27 cellular contexts compared by ENCODE assay signal in genomic region chr21:36427502-36427901, GRCh38. TPM values are rescaled to one million over a fixed set of nuclear protein-coding genes. Genes with fewer than 3 reads are reported as not detected.
DNase-seq lines count a peak whose midpoint lies in the region; ATAC-seq, FAIRE-seq and TF ChIP-seq lines count a peak whose summit lies in the region.
"Had no signal": no experiment of that assay in that cellular context is flagged by ENCODE, and none has a peak within 500 bp of the region (broad histone marks: within the 10 kb centered on the region; RNA-seq: fewer than 3 reads in every experiment).

No MANE protein-coding gene starts in this region.

- DNase-seq in HepG2 (ENCODE audit: low spot score) (no peak), right lobe of liver (no peak), IMR-90 (no peak), K562 (ENCODE audit: extremely low read depth in 1 of 4, low spot score in 3 of 4) (no peak), posterior vena cava (ENCODE audit: low spot score) (peak; percentile 12), NCI-H2171 (lab: John Stamatoyannopoulos, UW) (no peak), NCI-H1048 (lab: John Stamatoyannopoulos, UW) (no peak)
- DNase-seq: 8988T; ACHN; AML-193; BE2C; CD4-positive, alpha-beta T cell; CD8-positive, alpha-beta memory T cell; DMS 273 treated with DMSO at 0.1 percent for 48 hours; DMS79; EL; GDM1; GM23248; H7; HCEC 1CT had no signal

- WGBS in HepG2 (ENCODE audit: low lambda C conversion rate), result 74% methylated on average over 4 of the region's 4 CpGs
- WGBS in right lobe of liver (ENCODE audit: insufficient coverage, low coverage, low lambda C conversion rate, missing lambda C conversion rate), result 100% methylated on average over 4 of the region's 4 CpGs
- WGBS in IMR-90 (ENCODE audit: extremely low coverage in 2 of 2, insufficient read length in 1 of 2), 2 experiments, result no CpG with 5 or more reads among the region's 4 CpGs
- 32% methylated on average over 4 of the region's 4 CpGs for WGBS in K562 (ENCODE audit: insufficient coverage, low coverage, missing lambda C conversion rate)

- H3K4me1 ChIP-seq in HepG2 (ENCODE audit: insufficient read depth, low read length) (peaks cover 17% of the 10 kb centered on the region), right lobe of liver (peaks cover 0 to 2% (median 0%) of the 10 kb centered on the region in 4 donors), IMR-90 (ENCODE audit: control insufficient read depth, insufficient read depth, low read length) (peaks cover 18% of the 10 kb centered on the region), K562 (replicated peaks in 1 of 2; ENCODE audit: control insufficient read depth in 2 of 2, insufficient read depth in 2 of 2, low read length in 2 of 2) (peaks cover 24 to 27% of the 10 kb centered on the region in 2 experiments)
- H3K4me1 ChIP-seq: BE2C had no signal

- H3K14ac ChIP-seq in IMR-90 (replicated peaks; ENCODE audit: low read depth, low read length), result no peak overlapping the region

- H3K27ac ChIP-seq in HepG2 (ENCODE audit: extremely low read length, insufficient read depth, low read length) (no peak overlapping the region), right lobe of liver (no peak overlapping the region), IMR-90 (ENCODE audit: insufficient read depth, low read length) (no peak overlapping the region), K562 (ENCODE audit: extremely low read depth, low read depth, low read length) (no peak overlapping the region)
- H3K27ac ChIP-seq: BLaER1 treated with 17β-estradiol and CSF1 and Interleukin-3, amounts not matched to agents 10 nM and 100 nM; GM23248 had no signal

- no peak overlapping the region for H2AK9ac ChIP-seq in IMR-90 (replicated peaks; ENCODE audit: low read depth, low read length, poor library complexity)

- H3K4me3 ChIP-seq in HepG2 (replicated peaks in 1 of 3; ENCODE audit: insufficient read depth in 1 of 3, low read depth in 2 of 3, low read length in 3 of 3) (no peak overlapping the region), right lobe of liver (no peak overlapping the region), IMR-90 (ENCODE audit: insufficient read depth, low read depth, low read length) (no peak overlapping the region), K562 (no peak overlapping the region)
- H3K4me3 ChIP-seq: A549; BLaER1 treated with 17β-estradiol and CSF1 and Interleukin-3, amounts not matched to agents 10 nM and 100 nM; GM12878; GM23248 had no signal

- H3K9me3 ChIP-seq in HepG2 (ENCODE audit: low read length) (no peaks in the 10 kb centered on the region), right lobe of liver (no peaks in the 10 kb centered on the region), IMR-90 (ENCODE audit: control insufficient read depth, insufficient read depth, low read length) (no peaks in the 10 kb centered on the region), K562 (replicated peaks; ENCODE audit: control insufficient read depth, insufficient read depth, low read depth, low read length) (no peaks in the 10 kb centered on the region)
- H3K9me3 ChIP-seq: A549; BE2C; BLaER1 treated with 17β-estradiol and CSF1 and Interleukin-3, amounts not matched to agents 10 nM and 100 nM had no signal

- H2BK15ac ChIP-seq in IMR-90 (ENCODE audit: low read depth, low read length), result no peak overlapping the region

- in situ Hi-C loops in HepG2 (cut with HindIII; ENCODE audit: extremely low pct_ligation_motif_present, low pct_unique_long_range_greater_than_20kb) (no loop called here), IMR-90 (cut with MboI; ENCODE audit: low sequenced_read_pairs) (no loop called here), K562 (cut with MboI) (no loop called here)

- no peak overlapping the region for H3K23ac ChIP-seq in IMR-90 (ENCODE audit: low read depth, low read length)

- H3K36me3 ChIP-seq in HepG2 (replicated peaks in 1 of 2; ENCODE audit: control insufficient read depth in 1 of 2, insufficient read depth in 2 of 2, low read length in 2 of 2) (no peaks in the 10 kb centered on the region), right lobe of liver (no peaks in the 10 kb centered on the region), IMR-90 (ENCODE audit: control insufficient read depth, insufficient read depth, low read length) (no peaks in the 10 kb centered on the region), K562 (ENCODE audit: control insufficient read depth, insufficient read depth, low read length) (no peaks in the 10 kb centered on the region)
- H3K36me3 ChIP-seq: BE2C; BLaER1 treated with 17β-estradiol and CSF1 and Interleukin-3, amounts not matched to agents 10 nM and 100 nM had no signal

- H3K27me3 ChIP-seq in HepG2 (ENCODE audit: control insufficient read depth in 1 of 2, insufficient read depth in 2 of 2, low read length in 2 of 2) (no peaks in the 10 kb centered on the region), right lobe of liver (no peaks in the 10 kb centered on the region), IMR-90 (ENCODE audit: control insufficient read depth, insufficient read depth, low read length) (no peaks in the 10 kb centered on the region), K562 (ENCODE audit: control insufficient read depth in 2 of 2, insufficient read depth in 2 of 2, low read length in 2 of 2) (peaks cover 3 to 4% of the 10 kb centered on the region in 2 experiments; a peak in 4 of 5 replicates)
- H3K27me3 ChIP-seq: BE2C; BLaER1 treated with 17β-estradiol and CSF1 and Interleukin-3, amounts not matched to agents 10 nM and 100 nM had no signal

- no peak overlapping the region for H2BK5ac ChIP-seq in IMR-90 (ENCODE audit: low read depth, low read length, poor library complexity, severe bottlenecking)

- no peaks in the 10 kb centered on the region for H4K20me1 ChIP-seq in HepG2 (ENCODE audit: insufficient read depth, low read length)
- H4K20me1 ChIP-seq in IMR-90 (ENCODE audit: insufficient read depth, low read length), result no peaks in the 10 kb centered on the region
- peaks cover 23% of the 10 kb centered on the region for H4K20me1 ChIP-seq in K562 (replicated peaks; ENCODE audit: control insufficient read depth, insufficient read depth, low read length)
- H4K20me1 ChIP-seq: BLaER1 treated with 17β-estradiol and CSF1 and Interleukin-3, amounts not matched to agents 10 nM and 100 nM had no signal

- BruUV-seq in HepG2 (replicated peaks; lab: Mats Ljungman, UMichigan), result no TSS peak
- BruUV-seq in IMR-90 (replicated peaks; lab: Mats Ljungman, UMichigan), result no TSS peak
- no TSS peak for BruUV-seq in K562 (replicated peaks; lab: Mats Ljungman, UMichigan)

- no peak overlapping the region for H3K9ac ChIP-seq in HepG2 (ENCODE audit: insufficient read depth, low read depth, low read length)
- H3K9ac ChIP-seq in IMR-90 (ENCODE audit: low read depth, low read length), result no peak overlapping the region
- H3K9ac ChIP-seq in K562 (ENCODE audit: insufficient read depth in 1 of 2, low read depth in 2 of 2, low read length in 2 of 2), result no peak overlapping the region
- H3K9ac ChIP-seq: BLaER1 treated with 17β-estradiol and CSF1 and Interleukin-3, amounts not matched to agents 10 nM and 100 nM; GM23248 had no signal

- POLR2A ChIA-PET in HepG2 (lab: Yijun Ruan, JAX), result no interaction called here
- POLR2A ChIA-PET in IMR-90 (lab: Charles Lee; ENCODE audit: unreplicated experiment), result no interaction called here
- POLR2A ChIA-PET in K562 (lab: Yijun Ruan, JAX), result no interaction called here

- peaks cover 12% of the 10 kb centered on the region for H3K9me1 ChIP-seq in IMR-90 (ENCODE audit: insufficient read depth, low read length)
- H3K9me1 ChIP-seq in K562 (ENCODE audit: control insufficient read depth, insufficient read depth, low read length), result peaks cover 7% of the 10 kb centered on the region

- no peak overlapping the region for H4K5ac ChIP-seq in IMR-90 (ENCODE audit: low read depth, low read length)

- no peak for TF ChIP-seq CTCF in HepG2 (CRISPR knock-in tag; IDR thresholded peaks at IDR 0.05)
- TF ChIP-seq CTCF in right lobe of liver (IDR thresholded peaks at IDR 0.05), result no peak
- no peak for TF ChIP-seq CTCF in IMR-90 (conservative IDR thresholded peaks at IDR 0.05; ENCODE audit: low read depth, low read length)
- no peak for TF ChIP-seq CTCF in K562 (IDR thresholded peaks at IDR 0.05 in 2 of 3, conservative IDR thresholded peaks at IDR 0.05 in 1 of 3; ENCODE audit: insufficient read depth in 2 of 3, low read depth in 1 of 3, low read length in 3 of 3)

- H3K79me1 ChIP-seq in IMR-90 (ENCODE audit: low read depth in 1 of 2, low read length in 2 of 2), result peaks cover 3 to 8% of the 10 kb centered on the region in 2 experiments

- intact Hi-C loops in HepG2 (cut with micrococcal nuclease; ENCODE audit: unreplicated experiment), result no loop called here
- intact Hi-C loops in right lobe of liver (cut with DNase I), result loop anchor here (10.0 kb wide), 2 partner anchors 47 to 167 kb away; no protein-coding TSS in a partner anchor
- intact Hi-C loops in IMR-90 (cut with micrococcal nuclease), result no loop called here
- intact Hi-C loops in K562 (cut with micrococcal nuclease), result no loop called here
- intact Hi-C loops in posterior vena cava (cut with DNase I), result loop anchor here in 1 of 2 donors (10.0 kb wide), 1 partner anchor 497 kb away; no protein-coding TSS in a partner anchor

- FAIRE-seq in HepG2 (lab: Jason Lieb, UNC), result no peak
- no peak for FAIRE-seq in K562 (lab: Jason Lieb, UNC)
- FAIRE-seq: A549, D721Med, GM12878, GM19239, H1 had no signal

- H2AK5ac ChIP-seq in IMR-90 (ENCODE audit: low read depth, low read length), result peak overlapping the region; percentile 71

- H3K56ac ChIP-seq in IMR-90 (ENCODE audit: extremely low read depth, insufficient read depth, low read length), result no peak overlapping the region

- no peak for TF ChIP-seq EP300 in HepG2 (IDR thresholded peaks at IDR 0.05; ENCODE audit: low read depth in 2 of 2, low read length in 2 of 2)
- no peak for TF ChIP-seq EP300 in HepG2 (CRISPR knock-in tag; IDR thresholded peaks at IDR 0.05; ENCODE audit: borderline replicate concordance)
- no peak for TF ChIP-seq EP300 in K562 (IDR thresholded peaks at IDR 0.05; ENCODE audit: low read length)

- H3K4me2 ChIP-seq in HepG2 (ENCODE audit: low read depth, low read length) (no peak overlapping the region), IMR-90 (ENCODE audit: low read depth, low read length) (no peak overlapping the region), K562 (ENCODE audit: insufficient read depth, low read length) (no peak overlapping the region)
- H3K4me2 ChIP-seq: A549 had no signal

- H3K79me2 ChIP-seq in HepG2 (ENCODE audit: insufficient read depth, low read length) (no peaks in the 10 kb centered on the region), K562 (ENCODE audit: control insufficient read depth, insufficient read depth, low read length) (no peaks in the 10 kb centered on the region)

- no peak overlapping the region for H3K4ac ChIP-seq in IMR-90 (ENCODE audit: low read depth, low read length)

- dilution Hi-C loops in IMR-90 (cut with HindIII; ENCODE audit: low sequenced_read_pairs, unreplicated experiment), result no loop called here

- no peak overlapping the region for H4K8ac ChIP-seq in IMR-90 (ENCODE audit: low read depth in 2 of 2, low read length in 2 of 2)

- H2AFZ ChIP-seq in HepG2 (ENCODE audit: low read length), result no peak overlapping the region
- no peak overlapping the region for H2AFZ ChIP-seq in IMR-90 (replicated peaks; ENCODE audit: low read length, poor library complexity)
- no peak overlapping the region for H2AFZ ChIP-seq in K562 (ENCODE audit: low read depth, low read length)
- H2AFZ ChIP-seq: GM23248 had no signal

- H4K91ac ChIP-seq in IMR-90 (ENCODE audit: insufficient read depth, low read depth, low read length), result no peak overlapping the region

- CTCF ChIA-PET in HepG2 (lab: Yijun Ruan, JAX; ENCODE audit: low intra/inter-chr PET ratio, low total read pairs) (no interaction called here), IMR-90 (lab: Yijun Ruan, JAX) (no interaction called here), K562 (lab: Yijun Ruan, JAX; ENCODE audit: low intra/inter-chr PET ratio) (no interaction called here)

- H2BK20ac ChIP-seq in IMR-90 (ENCODE audit: low read depth, low read length), result no peak overlapping the region

- H3K18ac ChIP-seq in IMR-90 (ENCODE audit: low read depth, low read length), result no peak overlapping the region

- TF ChIP-seq POLR2A in HepG2 (IDR thresholded peaks at IDR 0.05; ENCODE audit: insufficient read depth in 1 of 2, low read depth in 2 of 2, low read length in 2 of 2), result no peak
- no peak for TF ChIP-seq POLR2A in right lobe of liver (IDR thresholded peaks at IDR 0.05)
- no peak for TF ChIP-seq POLR2A in IMR-90 (IDR thresholded peaks at IDR 0.05; ENCODE audit: low read depth, low read length)
- no peak for TF ChIP-seq POLR2A in K562 (conservative IDR thresholded peaks at IDR 0.05)

- H2BK120ac ChIP-seq in IMR-90 (ENCODE audit: low read depth, low read length), result no peak overlapping the region

- TF ChIP-seq RAD21 in HepG2 (CRISPR knock-in tag; IDR thresholded peaks at IDR 0.05), result no peak
- no peak for TF ChIP-seq RAD21 in IMR-90 (IDR thresholded peaks at IDR 0.05; ENCODE audit: low read length)
- TF ChIP-seq RAD21 in K562 (CRISPR knock-in tag; conservative IDR thresholded peaks at IDR 0.05 in 1 of 2, IDR thresholded peaks at IDR 0.05 in 1 of 2), result no peak

- ATAC-seq in HepG2 (no peak), right lobe of liver (no peak), IMR-90 (ENCODE audit: low read depth) (no peak), K562 (no peak)
- ATAC-seq: A549, GM12878 had no signal

RNA-seq across cellular contexts. Expression of gene CHAF1B, which starts 42.3 kb away (rescaled TPM):
- total RNA-seq in HepG2 (2016; rRNA removed; fragmentation: Illumina TruSeq; extraction: Trizol), result 14.1 and 18.5 TPM in 2 replicates
- 3.7 and 3.8 TPM in 2 replicates for total RNA-seq in HepG2 (2016; cell fraction: cytosol; rRNA removed; fragmentation: Illumina TruSeq; extraction: Trizol; ENCODE audit: low read depth)
- 13.0 and 16.8 TPM in 2 replicates for total RNA-seq in HepG2 (2016; cell fraction: insoluble cytoplasmic fraction; rRNA removed; fragmentation: Illumina TruSeq; extraction: Trizol)
- 5.9 and 7.0 TPM in 2 replicates for total RNA-seq in HepG2 (2016; cell fraction: membrane; rRNA removed; fragmentation: Illumina TruSeq; extraction: Trizol)
- total RNA-seq in HepG2 (2016; cell fraction: nucleus; rRNA removed; fragmentation: Illumina TruSeq; extraction: Trizol), result 7.2 and 7.5 TPM in 2 replicates
- polyA plus RNA-seq in HepG2 (2011; rRNA removed), result 3.8 and 5.1 TPM in 2 replicates
- polyA plus RNA-seq in HepG2 (2011; cell fraction: cytosol; rRNA removed), result 2.9 and 3.2 TPM in 2 replicates
- polyA plus RNA-seq in HepG2 (2011; cell fraction: nucleus; rRNA removed), result 2.7 and 2.8 TPM in 2 replicates
- polyA plus RNA-seq in HepG2 (2012), result 2.8 and 5.6 TPM in 2 replicates
- polyA plus RNA-seq in HepG2 (2016; cell fraction: cytosol; fragmentation: Illumina TruSeq; extraction: Trizol; ENCODE audit: low read depth), result 2.5 and 2.9 TPM in 2 replicates
- 19.0 and 20.6 TPM in 2 replicates for polyA plus RNA-seq in HepG2 (2016; cell fraction: insoluble cytoplasmic fraction; fragmentation: Illumina TruSeq; extraction: Trizol; ENCODE audit: low read depth)
- polyA plus RNA-seq in HepG2 (2016; cell fraction: membrane; fragmentation: Illumina TruSeq; extraction: Trizol; ENCODE audit: low read depth), result 4.3 and 4.9 TPM in 2 replicates
- 11.3 and 12.9 TPM in 2 replicates for polyA plus RNA-seq in HepG2 (2016; cell fraction: nucleus; fragmentation: Illumina TruSeq; extraction: Trizol; ENCODE audit: insufficient read depth, low read depth)
- polyA minus RNA-seq in HepG2 (2011; rRNA and poly(A)+ RNA removed; ENCODE audit: low replicate concordance), result 8.1 and 17.0 TPM in 2 replicates
- 3.2 and 4.6 TPM in 2 replicates for polyA minus RNA-seq in HepG2 (2011; cell fraction: cytosol; rRNA and poly(A)+ RNA removed)
- polyA minus RNA-seq in HepG2 (2011; cell fraction: nucleus; rRNA and poly(A)+ RNA removed), result 4.7 and 4.8 TPM in 2 replicates
- total RNA-seq in right lobe of liver, result 1 to 10 TPM in 2 of 6 experiments, under 1 TPM in 4; 0.27 to 2.1 (median 0.72) TPM
- total RNA-seq in IMR-90 (2012; rRNA removed), result 4.5 and 4.7 TPM in 2 replicates
- 6.3 and 6.4 TPM in 2 replicates for polyA plus RNA-seq in IMR-90 (2012; rRNA removed)
- polyA plus RNA-seq in IMR-90 (2012; cell fraction: cytosol; rRNA removed), result 2.1 and 2.9 TPM in 2 replicates
- polyA plus RNA-seq in IMR-90 (2012; cell fraction: nucleus; rRNA removed; ENCODE audit: low replicate concordance), result 2.1 and 4.5 TPM in 2 replicates
- 28.3 and 29.4 TPM in 2 replicates for total RNA-seq in K562 (2011; cell fraction: chromatin; rRNA removed; ENCODE audit: low replicate concordance)
- 14.1 and 17.0 TPM in 2 replicates for total RNA-seq in K562 (2011; cell fraction: nucleolus; rRNA removed)
- 21.1 and 28.3 TPM in 2 replicates for total RNA-seq in K562 (2011; cell fraction: nucleoplasm; rRNA removed)
- total RNA-seq in K562 (2014; rRNA removed), result 17.8 and 23.0 TPM in 2 replicates
- 24.0 and 28.3 TPM in 2 replicates for total RNA-seq in K562 (2014; rRNA removed; fragmentation: Illumina TruSeq; extraction: Trizol)
- 22.7 and 23.4 TPM in 2 replicates for total RNA-seq in K562 (2015; rRNA removed; fragmentation: Illumina TruSeq; extraction: Trizol)
- total RNA-seq in K562 (2021), result 32.3 and 36.8 TPM in 2 replicates
- polyA plus RNA-seq in K562 (2011; rRNA removed), result 21.0 and 24.4 TPM in 2 replicates
- 14.7 and 17.6 TPM in 2 replicates for polyA plus RNA-seq in K562 (2011; cell fraction: cytosol; rRNA removed)
- polyA plus RNA-seq in K562 (2011; cell fraction: nucleus; rRNA removed), result 14.3 and 15.2 TPM in 2 replicates
- 19.3 and 19.7 TPM in 2 replicates for polyA plus RNA-seq in K562 (2012)
- polyA plus RNA-seq in K562 (2014; fragmentation: Illumina TruSeq; extraction: Trizol), result 29.7 and 34.2 TPM in 2 replicates
- 10 to 100 TPM in 1 of 2 experiments, 1 to 10 TPM in 1; 7.5 to 12.2 TPM for polyA plus RNA-seq in K562 (2014; fragmentation: Nextera tagmentation; extraction: Ambion mirVana)
- 19.4 and 23.4 TPM in 2 replicates for polyA plus RNA-seq in K562 (2014; rRNA removed)
- 19.1 and 20.2 TPM in 2 replicates for polyA minus RNA-seq in K562 (2011; rRNA and poly(A)+ RNA removed)
- polyA minus RNA-seq in K562 (2011; cell fraction: cytosol; rRNA and poly(A)+ RNA removed), result 17.5 and 19.8 TPM in 2 replicates
- polyA minus RNA-seq in K562 (2011; cell fraction: nucleus; rRNA and poly(A)+ RNA removed), result 7.4 and 10.0 TPM in 2 replicates
- 1 to 10 TPM; 1.2 to 1.9 TPM for total RNA-seq in posterior vena cava
- polyA plus RNA-seq: CD14-positive monocyte had no signal

RNA-seq across cellular contexts. Expression of gene CLDN14, which starts 52.4 kb away (rescaled TPM):
- 0.77 and 1.1 TPM in 2 replicates for total RNA-seq in HepG2 (2016; rRNA removed; fragmentation: Illumina TruSeq; extraction: Trizol)
- 0.71 and 1.1 TPM in 2 replicates for total RNA-seq in HepG2 (2016; cell fraction: cytosol; rRNA removed; fragmentation: Illumina TruSeq; extraction: Trizol; ENCODE audit: low read depth)
- total RNA-seq in HepG2 (2016; cell fraction: insoluble cytoplasmic fraction; rRNA removed; fragmentation: Illumina TruSeq; extraction: Trizol), result 0.85 and 1.2 TPM in 2 replicates
- total RNA-seq in HepG2 (2016; cell fraction: membrane; rRNA removed; fragmentation: Illumina TruSeq; extraction: Trizol), result 1.3 and 1.5 TPM in 2 replicates
- total RNA-seq in HepG2 (2016; cell fraction: nucleus; rRNA removed; fragmentation: Illumina TruSeq; extraction: Trizol), result 1.1 and 1.3 TPM in 2 replicates
- 1.4 and 3.7 TPM in 2 replicates for polyA plus RNA-seq in HepG2 (2011; rRNA removed)
- 2.5 and 2.9 TPM in 2 replicates for polyA plus RNA-seq in HepG2 (2011; cell fraction: cytosol; rRNA removed)
- polyA plus RNA-seq in HepG2 (2011; cell fraction: nucleus; rRNA removed), result 4.2 and 6.3 TPM in 2 replicates
- 3.3 and 6.2 TPM in 2 replicates for polyA plus RNA-seq in HepG2 (2012)
- polyA plus RNA-seq in HepG2 (2016; cell fraction: cytosol; fragmentation: Illumina TruSeq; extraction: Trizol; ENCODE audit: low read depth), result 0.24 and 0.27 TPM in 2 replicates
- 0.56 and 0.57 TPM in 2 replicates for polyA plus RNA-seq in HepG2 (2016; cell fraction: insoluble cytoplasmic fraction; fragmentation: Illumina TruSeq; extraction: Trizol; ENCODE audit: low read depth)
- polyA plus RNA-seq in HepG2 (2016; cell fraction: membrane; fragmentation: Illumina TruSeq; extraction: Trizol; ENCODE audit: low read depth), result 0.61 and 0.64 TPM in 2 replicates
- 1.1 and 1.4 TPM in 2 replicates for polyA plus RNA-seq in HepG2 (2016; cell fraction: nucleus; fragmentation: Illumina TruSeq; extraction: Trizol; ENCODE audit: insufficient read depth, low read depth)
- polyA minus RNA-seq in HepG2 (2011; rRNA and poly(A)+ RNA removed; ENCODE audit: low replicate concordance), result 5.6 TPM in 1 of 2 replicates, not detected in the other
- polyA minus RNA-seq in HepG2 (2011; cell fraction: cytosol; rRNA and poly(A)+ RNA removed), result 1.1 and 2.0 TPM in 2 replicates
- polyA minus RNA-seq in HepG2 (2011; cell fraction: nucleus; rRNA and poly(A)+ RNA removed), result 2.8 and 5.1 TPM in 2 replicates
- 10 to 100 TPM in 4 of 6 experiments, 1 to 10 TPM in 2; 9.3 to 16.7 (median 13.0) TPM for total RNA-seq in right lobe of liver
- not detected in 2 replicates for total RNA-seq in IMR-90 (2012; rRNA removed)
- polyA plus RNA-seq in IMR-90 (2012; rRNA removed), result not detected in 2 replicates
- polyA plus RNA-seq in IMR-90 (2012; cell fraction: cytosol; rRNA removed), result 0.04 TPM in 1 of 2 replicates, not detected in the other
- 0.04 TPM in 1 of 2 replicates, not detected in the other for polyA plus RNA-seq in IMR-90 (2012; cell fraction: nucleus; rRNA removed; ENCODE audit: low replicate concordance)
- total RNA-seq in K562 (2011; cell fraction: chromatin; rRNA removed; ENCODE audit: low replicate concordance), result not detected in 2 replicates
- not detected in 2 replicates for total RNA-seq in K562 (2011; cell fraction: nucleolus; rRNA removed)
- total RNA-seq in K562 (2011; cell fraction: nucleoplasm; rRNA removed), result not detected in 2 replicates
- not detected in 2 replicates for total RNA-seq in K562 (2014; rRNA removed)
- not detected in 2 replicates for total RNA-seq in K562 (2014; rRNA removed; fragmentation: Illumina TruSeq; extraction: Trizol)
- not detected in 2 replicates for total RNA-seq in K562 (2015; rRNA removed; fragmentation: Illumina TruSeq; extraction: Trizol)
- not detected in 2 replicates for total RNA-seq in K562 (2021)
- polyA plus RNA-seq in K562 (2011; rRNA removed), result not detected in 2 replicates
- not detected in 2 replicates for polyA plus RNA-seq in K562 (2011; cell fraction: cytosol; rRNA removed)
- polyA plus RNA-seq in K562 (2011; cell fraction: nucleus; rRNA removed), result not detected in 2 replicates
- polyA plus RNA-seq in K562 (2012), result not detected in 2 replicates
- polyA plus RNA-seq in K562 (2014; fragmentation: Illumina TruSeq; extraction: Trizol), result not detected in 2 replicates
- not detected for polyA plus RNA-seq in K562 (2014; fragmentation: Nextera tagmentation; extraction: Ambion mirVana)
- polyA plus RNA-seq in K562 (2014; rRNA removed), result not detected in 2 replicates
- not detected in 2 replicates for polyA minus RNA-seq in K562 (2011; rRNA and poly(A)+ RNA removed)
- polyA minus RNA-seq in K562 (2011; cell fraction: cytosol; rRNA and poly(A)+ RNA removed), result not detected in 2 replicates
- polyA minus RNA-seq in K562 (2011; cell fraction: nucleus; rRNA and poly(A)+ RNA removed), result not detected in 2 replicates
- under 1 TPM in 1 of 2 donors, not detected in 1; 0.14 TPM for total RNA-seq in posterior vena cava
- total RNA-seq: CD4-positive, alpha-beta T cell; CD8-positive, alpha-beta memory T cell; GM23248; H1; H7 had no signal
- polyA plus RNA-seq: A549; CD14-positive monocyte; CD8-positive, alpha-beta memory T cell; GM23248 had no signal

Comparison
In these comparisons a context has a peak if more than half of its experiments do, and no peak if none do; other contexts are left out.
1. intact Hi-C loops: an anchor here in right lobe of liver (10.0 kb wide); none called in HepG2, IMR-90 and K562.
2. Of the 241 proteins assayed by ChIP-seq in both HepG2 and K562: peak only in HepG2: none; only in K562: none; in both: ZNF121; in neither: 240.